In the genomic region with DNA sequence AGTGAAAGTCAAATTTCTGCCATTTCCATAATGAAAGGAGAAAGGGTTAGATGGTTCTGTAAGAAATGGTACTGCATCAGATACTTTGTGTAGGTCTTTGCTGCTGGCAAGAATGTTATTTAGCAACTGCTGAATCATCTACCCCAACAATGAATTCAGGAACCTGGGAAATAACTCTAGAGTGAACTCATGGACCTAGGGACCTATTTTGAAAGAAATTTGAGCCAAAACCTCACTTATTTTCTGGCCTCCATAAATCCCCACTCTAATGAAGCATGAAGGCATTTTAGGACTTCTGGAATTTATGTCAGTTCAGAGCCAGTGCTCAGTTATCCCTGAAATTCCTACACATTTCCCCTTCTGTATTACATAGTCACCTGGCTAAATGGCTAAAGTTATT, we compare ENCODE assay signal across 27 cellular contexts. TPM values are rescaled to one million over a fixed set of nuclear protein-coding genes. Genes with fewer than 3 reads are reported as not detected.
A peak's percentile ranks its signal among the peaks of the same experiment; 100 is the strongest.
DNase-seq lines count a peak whose midpoint lies in the region; ATAC-seq, FAIRE-seq and TF ChIP-seq lines count a peak whose summit lies in the region.
"Had no signal": no experiment of that assay in that cellular context is flagged by ENCODE, and none has a peak within 500 bp of the region (broad histone marks: within the 10 kb centered on the region; RNA-seq: fewer than 3 reads in every experiment).

No MANE protein-coding gene starts in this region.

- no peaks in the 10 kb centered on the region for H3K9me2 ChIP-seq in SK-N-SH

- no peaks in the 10 kb centered on the region for H3K27me3 ChIP-seq in SK-N-SH (ENCODE audit: insufficient read depth)
- no peaks in the 10 kb centered on the region for H3K27me3 ChIP-seq in astrocyte (ENCODE audit: insufficient read depth, low read length)
- H3K27me3 ChIP-seq: brain microvascular endothelial cell had no signal

- POLR2A ChIA-PET in SK-N-SH (lab: Yijun Ruan, JAX): no interaction called here

- no peaks in the 10 kb centered on the region for H3F3A ChIP-seq in SK-N-SH (replicated peaks; ENCODE audit: insufficient read depth)

- H3K36me3 ChIP-seq in SK-N-SH (replicated peaks in 1 of 2; ENCODE audit: control insufficient read depth in 1 of 2, insufficient read depth in 2 of 2, low read length in 1 of 2): no peaks in the 10 kb centered on the region
- H3K36me3 ChIP-seq in astrocyte (ENCODE audit: insufficient read depth, low read length): no peaks in the 10 kb centered on the region
- H3K36me3 ChIP-seq: brain microvascular endothelial cell, left ventricle myocardium inferior, prostate gland had no signal

- no peaks in the 10 kb centered on the region for H4K20me1 ChIP-seq in SK-N-SH (ENCODE audit: insufficient read depth)
- H4K20me1 ChIP-seq in astrocyte (ENCODE audit: insufficient read depth, low read length): no peaks in the 10 kb centered on the region

- H2AFZ ChIP-seq in SK-N-SH (ENCODE audit: low read depth) (no peak overlapping the region), astrocyte (ENCODE audit: low read depth, low read length) (peak overlapping the region; percentile 16)

- H3K4me1 ChIP-seq in SK-N-SH (ENCODE audit: control insufficient read depth in 1 of 2, insufficient read depth in 2 of 2, low read depth in 1 of 2, low read length in 1 of 2) (no peaks in the 10 kb centered on the region), astrocyte (ENCODE audit: insufficient read depth, low read length) (peaks cover 2% of the 10 kb centered on the region)
- H3K4me1 ChIP-seq: left ventricle myocardium inferior, prostate gland had no signal

- TF ChIP-seq RAD21 in SK-N-SH (IDR thresholded peaks at IDR 0.05; ENCODE audit: low read length): no peak

- H3K27ac Mint-ChIP-seq in astrocyte (ENCODE audit: unreplicated experiment): no peak overlapping the region
- H3K27ac Mint-ChIP-seq in activated T-cell treated with anti-CD3 and anti-CD28 coated beads, Interleukin-2, amount 50 U/mL, for 72 hours: no peak overlapping the region
- H3K27ac Mint-ChIP-seq: CD4-positive, alpha-beta T cell; mesothelial cell of epicardium; naive B cell; stimulated activated naive B cell treated with anti-CD40 and anti-IgM and Interleukin-4, amounts not matched to agents 10 μg/mL and 1 μg/mL and 100 μg/mL, for 72 hours had no signal

- ATAC-seq in SK-N-SH treated with all-trans-retinoic acid at 6 μM for 48 hours (no peak), left ventricle myocardium superior (no peak)
- ATAC-seq in activated T-cell treated with anti-CD3 and anti-CD28 coated beads, Interleukin-2, amount 50 U/mL, for 72 hours (replicated peaks in 1 of 2): no peak
- ATAC-seq: GM12878; stimulated activated naive B cell treated with anti-CD40 and anti-IgM and Interleukin-4, amounts not matched to agents 10 μg/mL and 1 μg/mL and 100 μg/mL, for 72 hours had no signal

- no peak overlapping the region for H3K4me2 ChIP-seq in SK-N-SH
- H3K4me2 ChIP-seq in astrocyte (ENCODE audit: low read length): peak overlapping the region; percentile 9

- H3K79me2 ChIP-seq in SK-N-SH (ENCODE audit: insufficient read depth) (no peaks in the 10 kb centered on the region), astrocyte (ENCODE audit: insufficient read depth, low read length) (no peaks in the 10 kb centered on the region)

- TF ChIP-seq EP300 in SK-N-SH (IDR thresholded peaks at IDR 0.05; ENCODE audit: borderline replicate concordance in 1 of 2, low read depth in 1 of 2, low read length in 1 of 2): no peak

- peaks cover 8% of the 10 kb centered on the region for H3K4me1 Mint-ChIP-seq in astrocyte (ENCODE audit: low read depth, unreplicated experiment)
- H3K4me1 Mint-ChIP-seq in activated T-cell treated with anti-CD3 and anti-CD28 coated beads, Interleukin-2, amount 50 U/mL, for 72 hours (ENCODE audit: low read depth): no peaks in the 10 kb centered on the region
- H3K4me1 Mint-ChIP-seq: mesothelial cell of epicardium; naive B cell; stimulated activated naive B cell treated with anti-CD40 and anti-IgM and Interleukin-4, amounts not matched to agents 10 μg/mL and 1 μg/mL and 100 μg/mL, for 72 hours had no signal

- no peaks in the 10 kb centered on the region for H3K9me3 Mint-ChIP-seq in astrocyte (ENCODE audit: unreplicated experiment)
- peaks cover 0 to 3% of the 10 kb centered on the region in 2 donors for H3K9me3 Mint-ChIP-seq in activated T-cell treated with anti-CD3 and anti-CD28 coated beads, Interleukin-2, amount 50 U/mL, for 72 hours
- H3K9me3 Mint-ChIP-seq: CD4-positive, alpha-beta T cell; mesothelial cell of epicardium had no signal

- H3K9me3 ChIP-seq in SK-N-SH: no peaks in the 10 kb centered on the region
- no peaks in the 10 kb centered on the region for H3K9me3 ChIP-seq in astrocyte (ENCODE audit: insufficient read depth, low read depth, low read length)
- H3K9me3 ChIP-seq: left ventricle myocardium inferior, prostate gland had no signal

- no peak overlapping the region for H3K4me3 Mint-ChIP-seq in astrocyte (ENCODE audit: unreplicated experiment)
- H3K4me3 Mint-ChIP-seq in activated T-cell treated with anti-CD3 and anti-CD28 coated beads, Interleukin-2, amount 50 U/mL, for 72 hours: no peak overlapping the region
- H3K4me3 Mint-ChIP-seq: CD4-positive, alpha-beta T cell; mesothelial cell of epicardium; naive B cell; stimulated activated naive B cell treated with anti-CD40 and anti-IgM and Interleukin-4, amounts not matched to agents 10 μg/mL and 1 μg/mL and 100 μg/mL, for 72 hours had no signal

- H3K9ac ChIP-seq in SK-N-SH: no peak overlapping the region
- H3K9ac ChIP-seq in astrocyte (ENCODE audit: low read length): no peak overlapping the region

- TF ChIP-seq CTCF in SK-N-SH (IDR thresholded peaks at IDR 0.05) (no peak), astrocyte (IDR thresholded peaks at IDR 0.05; ENCODE audit: insufficient read depth, low read depth, low read length) (no peak)

- H3K4me3 ChIP-seq in SK-N-SH (ENCODE audit: low read depth in 2 of 2, low read length in 1 of 2) (no peak overlapping the region), astrocyte (ENCODE audit: insufficient read depth, low read depth, low read length) (no peak overlapping the region)
- H3K4me3 ChIP-seq: GM12878, left ventricle myocardium inferior, prostate gland had no signal

- H3K27ac ChIP-seq in SK-N-SH (ENCODE audit: low read depth in 2 of 2, low read length in 1 of 2) (no peak overlapping the region), astrocyte (ENCODE audit: low read depth, low read length) (peak overlapping the region; percentile 40)
- H3K27ac ChIP-seq: 22Rv1, brain microvascular endothelial cell, left ventricle myocardium inferior, prostate gland had no signal

- no peak for FAIRE-seq in astrocyte (lab: Jason Lieb, UNC)
- FAIRE-seq: GM12878 had no signal

- H3K36me3 Mint-ChIP-seq in astrocyte (ENCODE audit: low read depth, unreplicated experiment): no peaks in the 10 kb centered on the region
- H3K36me3 Mint-ChIP-seq in activated T-cell treated with anti-CD3 and anti-CD28 coated beads, Interleukin-2, amount 50 U/mL, for 72 hours (ENCODE audit: insufficient read depth in 2 of 2): no peaks in the 10 kb centered on the region
- H3K36me3 Mint-ChIP-seq: mesothelial cell of epicardium; naive B cell; stimulated activated naive B cell treated with anti-CD40 and anti-IgM and Interleukin-4, amounts not matched to agents 10 μg/mL and 1 μg/mL and 100 μg/mL, for 72 hours had no signal

- no peaks in the 10 kb centered on the region for H3K27me3 Mint-ChIP-seq in astrocyte (ENCODE audit: low read depth, unreplicated experiment)
- no peaks in the 10 kb centered on the region for H3K27me3 Mint-ChIP-seq in activated T-cell treated with anti-CD3 and anti-CD28 coated beads, Interleukin-2, amount 50 U/mL, for 72 hours (ENCODE audit: low read depth)
- H3K27me3 Mint-ChIP-seq: CD4-positive, alpha-beta T cell; naive B cell; stimulated activated naive B cell treated with anti-CD40 and anti-IgM and Interleukin-4, amounts not matched to agents 10 μg/mL and 1 μg/mL and 100 μg/mL, for 72 hours had no signal

- DNase-seq in SK-N-SH (no peak), astrocyte (ENCODE audit: low read depth) (peak; percentile 82), iPS-NIHi11 (ENCODE audit: low spot score) (peak; percentile 38), NCI-H2107 (lab: John Stamatoyannopoulos, UW) (no peak), left ventricle myocardium superior (no peak)
- no peak for DNase-seq in activated T-cell treated with anti-CD3 and anti-CD28 coated beads, Interleukin-2, amount 50 U/mL, for 72 hours
- no peak for DNase-seq in stimulated activated CD8-positive, alpha-beta memory T cell treated with anti-CD3 and anti-CD28 coated beads, Interleukin-4, amount 100 ng/mL, for 48 hours
- DNase-seq: activated CD4-positive, alpha-beta T cell treated with anti-CD3 and anti-CD28 coated beads for 48 hours; activated CD8-positive, alpha-beta memory T cell treated with anti-CD3 and anti-CD28 coated beads for 24 hours; activated naive CD4-positive, alpha-beta T cell; brain microvascular endothelial cell; CD4-positive, alpha-beta T cell; EL; left ventricle myocardium inferior; naive B cell; NCI-H1092 treated with DMSO at 0.1 percent for 48 hours; NCI-H1930; NCI-H69; RPMI8226; stimulated activated CD4-positive, alpha-beta T cell treated with anti-CD3 and anti-CD28 coated beads, Interleukin-4, amount 100 ng/mL, for 4 hours; stimulated activated naive B cell treated with anti-CD40 and anti-IgM and Interleukin-4, amounts not matched to agents 10 μg/mL and 1 μg/mL and 100 μg/mL, for 72 hours; T-helper 2 cell had no signal

- intact Hi-C loops in left ventricle myocardium superior (cut with micrococcal nuclease): no loop called here

- CTCF ChIA-PET in SK-N-SH (lab: Yijun Ruan, JAX): no interaction called here

TF ChIP-seq in SK-N-SH treated with all-trans-retinoic acid at 6 μM for 48 hours, 23 proteins besides CTCF, POLR2A, EP300 and RAD21:
- TF ChIP-seq ZFP30 (CRISPR knock-in tag; IDR thresholded peaks at IDR 0.05) (no peak), BACH2 (CRISPR knock-in tag; IDR thresholded peaks at IDR 0.05; ENCODE audit: borderline replicate concordance) (no peak), CSDC2 (CRISPR knock-in tag; IDR thresholded peaks at IDR 0.05) (no peak), ISL1 (CRISPR knock-in tag; IDR thresholded peaks at IDR 0.05) (peak; percentile 74), RARB (CRISPR knock-in tag; IDR thresholded peaks at IDR 0.05) (no peak)

TF ChIP-seq in SK-N-SH, 30 proteins besides CTCF, POLR2A, EP300 and RAD21:
- no peak for TF ChIP-seq NFIC (IDR thresholded peaks at IDR 0.05; ENCODE audit: borderline replicate concordance)
- TF ChIP-seq GATA2 (CRISPR knock-in tag; IDR thresholded peaks at IDR 0.05): no peak
- TF ChIP-seq FOSL2 (IDR thresholded peaks at IDR 0.05; ENCODE audit: borderline replicate concordance, low read depth): no peak
TF ChIP-seq in SK-N-SH: peak in this region for 0.

RNA-seq across cellular contexts. Expression of a gene that starts 50.9 kb away (rescaled TPM):
- polyA plus RNA-seq in SK-N-SH (2012; rRNA removed): not detected in 2 replicates
- polyA plus RNA-seq in SK-N-SH (2012; cell fraction: cytosol; rRNA removed): 0.01 and 0.18 TPM in 2 replicates
- polyA plus RNA-seq in SK-N-SH (2012; cell fraction: nucleus; rRNA removed): not detected in 2 replicates
- 9.1 and 9.4 TPM in 2 replicates for total RNA-seq in astrocyte
- 1 to 10 TPM; 3.1 to 3.5 TPM for total RNA-seq in activated T-cell treated with anti-CD3 and anti-CD28 coated beads, Interleukin-2, amount 50 U/mL, for 72 hours
- total RNA-seq in left ventricle myocardium superior: 13.4 TPM

Comparison
In these comparisons a context has a peak if more than half of its experiments do, and no peak if none do; other contexts are left out.
1. DNase-seq: peak in astrocyte (single experiment) and iPS-NIHi11 (single experiment); none in SK-N-SH (single experiment), NCI-H2107 (single experiment), activated T-cell treated with anti-CD3 and anti-CD28 coated beads, Interleukin-2, amount 50 U/mL, for 72 hours (0 of 2), left ventricle myocardium superior (single experiment) and stimulated activated CD8-positive, alpha-beta memory T cell treated with anti-CD3 and anti-CD28 coated beads, Interleukin-4, amount 100 ng/mL, for 48 hours (single experiment).